1 cellular context compared by ENCODE assay signal in genomic region chr2:113283704-113284284, GRCh38.
TF ChIP-seq lines count a peak whose summit lies in the region.

No MANE protein-coding gene starts in this region.

TF ChIP-seq in SK-N-SH, 30 proteins besides CTCF, POLR2A, EP300 and RAD21 (continued from another document):
- TF ChIP-seq PBX3 (IDR thresholded peaks at IDR 0.05) (peak; percentile 75), YY1 (IDR thresholded peaks at IDR 0.05; ENCODE audit: low read depth) (no peak), NRF1 (IDR thresholded peaks at IDR 0.05; ENCODE audit: low read depth, low read length) (no peak)
